In genomic region chr11:63905179-63905578, GRCh38 we compare ENCODE assay signal across 23 cellular contexts. TPM values are rescaled to one million over a fixed set of nuclear protein-coding genes. Genes with fewer than 3 reads are reported as not detected.
DNase-seq lines count a peak whose midpoint lies in the region; ATAC-seq and TF ChIP-seq lines count a peak whose summit lies in the region.
"Had no signal": no experiment of that assay in that cellular context is flagged by ENCODE, and none has a peak within 500 bp of the region (broad histone marks: within the 10 kb centered on the region; RNA-seq: fewer than 3 reads in every experiment).

No MANE protein-coding gene starts in this region.

- H3K79me2 ChIP-seq in hepatocyte = no peaks in the 10 kb centered on the region

- H3K36me3 Mint-ChIP-seq in Caco-2 (ENCODE audit: insufficient read depth, unreplicated experiment) (peaks cover 64% of the 10 kb centered on the region), endodermal cell (ENCODE audit: low read depth) (peaks cover 36% of the 10 kb centered on the region)

- H2AFZ ChIP-seq in hepatocyte = no peak overlapping the region

- H3K27ac Mint-ChIP-seq in Caco-2 (ENCODE audit: unreplicated experiment) (peak overlapping the region; percentile 31), endodermal cell (peak overlapping the region; percentile 32)
- H3K27ac Mint-ChIP-seq: activated naive CD4-positive, alpha-beta T cell treated with anti-CD3 and anti-CD28 coated beads, Interleukin-2, amount 50 U/mL, for 24 hours; CD4-positive, CD25-positive, alpha-beta regulatory T cell; memory B cell had no signal

- no peaks in the 10 kb centered on the region for H3K9me3 Mint-ChIP-seq in Caco-2 (ENCODE audit: unreplicated experiment)
- no peaks in the 10 kb centered on the region for H3K9me3 Mint-ChIP-seq in endodermal cell
- H3K9me3 Mint-ChIP-seq: activated naive CD4-positive, alpha-beta T cell treated with anti-CD3 and anti-CD28 coated beads, Interleukin-2, amount 50 U/mL, for 24 hours; CD4-positive, CD25-positive, alpha-beta regulatory T cell; memory B cell had no signal

- H3K4me2 ChIP-seq in hepatocyte = no peak overlapping the region

- no peaks in the 10 kb centered on the region for H3K27me3 Mint-ChIP-seq in Caco-2 (ENCODE audit: insufficient read depth, unreplicated experiment)
- H3K27me3 Mint-ChIP-seq in endodermal cell (ENCODE audit: insufficient read depth) = no peaks in the 10 kb centered on the region
- H3K27me3 Mint-ChIP-seq: activated naive CD4-positive, alpha-beta T cell treated with anti-CD3 and anti-CD28 coated beads, Interleukin-2, amount 50 U/mL, for 24 hours; CD4-positive, CD25-positive, alpha-beta regulatory T cell; memory B cell had no signal

- CTCF ChIA-PET in Caco-2 (lab: Charles Lee) = no interaction called here

- no peaks in the 10 kb centered on the region for H4K20me1 ChIP-seq in hepatocyte (ENCODE audit: insufficient read depth, poor library complexity, severe bottlenecking)

- POLR2A ChIA-PET in Caco-2 (lab: Charles Lee) = no interaction called here

- no TSS peak for BruUV-seq in Caco-2 (replicated peaks; lab: Mats Ljungman, UMichigan)

- H3K4me1 ChIP-seq in Caco-2 = 0 out of 2 replicates have a peak, but pooled peaks cover 5% of the 10 kb centered on the region
- H3K4me1 ChIP-seq in endodermal cell (ENCODE audit: control insufficient read depth, insufficient read depth, low read length) = peaks cover 7% of the 10 kb centered on the region
- peaks cover 11% of the 10 kb centered on the region for H3K4me1 ChIP-seq in hepatocyte (ENCODE audit: insufficient read depth)
- H3K4me1 ChIP-seq: SJCRH30 had no signal

- H3K9ac ChIP-seq in endodermal cell (ENCODE audit: extremely low read depth, low read length, poor library complexity, severe bottlenecking) = no peak overlapping the region

- WGBS in endodermal cell (ENCODE audit: insufficient coverage in 1 of 2, insufficient read length in 1 of 2), 2 experiments = 97 to 100% methylated on average over 3 to 6 of the region's 6 CpGs
- WGBS in hepatocyte (ENCODE audit: low lambda C conversion rate, missing lambda C conversion rate) = 88% methylated on average over 6 of the region's 6 CpGs

- H3K4me3 Mint-ChIP-seq in Caco-2 (ENCODE audit: unreplicated experiment) (no peak overlapping the region), endodermal cell (no peak overlapping the region)
- H3K4me3 Mint-ChIP-seq: activated naive CD4-positive, alpha-beta T cell treated with anti-CD3 and anti-CD28 coated beads, Interleukin-2, amount 50 U/mL, for 24 hours; CD4-positive, CD25-positive, alpha-beta regulatory T cell; memory B cell had no signal

- H3K4me3 ChIP-seq in Caco-2 (ENCODE audit: low read depth, low read length) (no peak overlapping the region), endodermal cell (ENCODE audit: low read length) (no peak overlapping the region), hepatocyte (no peak overlapping the region)
- H3K4me3 ChIP-seq: heart left ventricle, SJCRH30 had no signal

- TF ChIP-seq CTCF in Caco-2 (IDR thresholded peaks at IDR 0.05; ENCODE audit: insufficient read depth in 1 of 2, low read depth in 1 of 2, low read length in 1 of 2, severe bottlenecking in 1 of 2, unreplicated experiment in 1 of 2) = no peak
- no peak for TF ChIP-seq CTCF in VCaP (conservative IDR thresholded peaks at IDR 0.05)
- TF ChIP-seq CTCF in endodermal cell (conservative IDR thresholded peaks at IDR 0.05) = no peak
- TF ChIP-seq CTCF in hepatocyte (IDR thresholded peaks at IDR 0.05; ENCODE audit: poor library complexity) = no peak

- H3K9me2 ChIP-seq in hepatocyte (replicated peaks; ENCODE audit: insufficient read depth) = no peaks in the 10 kb centered on the region

- intact Hi-C loops in Caco-2 (cut with micrococcal nuclease; ENCODE audit: unreplicated experiment) = loop anchor here (5.0 kb wide), 1 partner anchor 42 kb away; no protein-coding TSS in a partner anchor

- H3K4me1 Mint-ChIP-seq in Caco-2 (ENCODE audit: low read depth, unreplicated experiment) (no peaks in the 10 kb centered on the region), endodermal cell (peaks cover 2% of the 10 kb centered on the region)

- DNase-seq in Caco-2 (no peak), endodermal cell (no peak), superior temporal gyrus (ENCODE audit: extremely low spot score) (peak; percentile 69), hepatocyte (ENCODE audit: low spot score) (no peak)
- DNase-seq: ACHN; activated CD4-positive, alpha-beta T cell treated with anti-CD3 and anti-CD28 coated beads for 4 hours; CD4-positive, CD25-positive, alpha-beta regulatory T cell; central memory CD4-positive, alpha-beta T cell; heart left ventricle; KBM-7; left cardiac atrium; NCI-H1436 treated with DMSO at 0.1 percent for 48 hours; NCI-H2171; NCI-H524 treated with DMSO at 0.1 percent for 48 hours; SJCRH30; T-helper 1 cell had no signal

- ATAC-seq in GM21723 (IDR thresholded peaks at IDR 0.05; ENCODE audit: unreplicated experiment) (no peak), GM21576 (IDR thresholded peaks at IDR 0.05; ENCODE audit: unreplicated experiment) (no peak), HG03439 (IDR thresholded peaks at IDR 0.05; ENCODE audit: unreplicated experiment) (no peak)
- ATAC-seq: heart left ventricle, left cardiac atrium had no signal

- no peaks in the 10 kb centered on the region for H3K27me3 ChIP-seq in Caco-2 (replicated peaks; ENCODE audit: control insufficient read depth, insufficient read depth, low read length)
- no peaks in the 10 kb centered on the region for H3K27me3 ChIP-seq in endodermal cell (ENCODE audit: control insufficient read depth, insufficient read depth, low read length, poor library complexity, severe bottlenecking)
- H3K27me3 ChIP-seq in hepatocyte = no peaks in the 10 kb centered on the region
- H3K27me3 ChIP-seq: heart left ventricle, SJCRH30 had no signal

- H3K27ac ChIP-seq in VCaP (peak overlapping the region; percentile 25), endodermal cell (ENCODE audit: low read depth, low read length) (no peak overlapping the region), hepatocyte (no peak overlapping the region)
- H3K27ac ChIP-seq: epithelial cell of prostate, heart left ventricle, SJCRH30 had no signal

- H3K36me3 ChIP-seq in Caco-2 (ENCODE audit: control insufficient read depth, insufficient read depth, low read length) (peaks cover 3% of the 10 kb centered on the region), endodermal cell (ENCODE audit: control insufficient read depth, insufficient read depth, low read length) (peaks cover 47% of the 10 kb centered on the region), hepatocyte (replicated peaks; ENCODE audit: insufficient read depth, low read depth) (no peaks in the 10 kb centered on the region)

- H3K9me3 ChIP-seq in Caco-2 (no peaks in the 10 kb centered on the region), endodermal cell (ENCODE audit: control insufficient read depth, low read length) (no peaks in the 10 kb centered on the region), hepatocyte (ENCODE audit: low read depth) (no peaks in the 10 kb centered on the region)
- H3K9me3 ChIP-seq: heart left ventricle, SJCRH30 had no signal

RNA-seq across cellular contexts. Expression of gene RCOR2, which starts 11.8 kb away (rescaled TPM):
- total RNA-seq in Caco-2 (2022) (1.5 and 1.8 TPM in 2 replicates), endodermal cell (10 to 100 TPM; 45.0 to 51.4 TPM), hepatocyte (4.3 and 4.4 TPM in 2 replicates)
- 111 TPM for polyA plus RNA-seq in endodermal cell (2013, experiment 1 of 2)
- polyA plus RNA-seq in endodermal cell (2013, experiment 2 of 2) = 95.2 TPM
- polyA plus RNA-seq in hepatocyte = 3.1 and 3.5 TPM in 2 replicates
- total RNA-seq: CD4-positive, CD25-positive, alpha-beta regulatory T cell had no signal
- polyA plus RNA-seq: CD4-positive, CD25-positive, alpha-beta regulatory T cell had no signal

RNA-seq across cellular contexts. Expression of gene NAA40, which starts 33.6 kb away (rescaled TPM):
- total RNA-seq in Caco-2 (2022) = 42.7 and 43.7 TPM in 2 replicates
- 10 to 100 TPM; 47.2 to 53.5 TPM for total RNA-seq in endodermal cell
- polyA plus RNA-seq in endodermal cell (2013, experiment 1 of 2) = 34.7 TPM
- 34.0 TPM for polyA plus RNA-seq in endodermal cell (2013, experiment 2 of 2)
- 12.2 and 15.3 TPM in 2 replicates for total RNA-seq in hepatocyte
- 16.4 and 17.9 TPM in 2 replicates for polyA plus RNA-seq in hepatocyte
